ENCODE assay signal across 9 cellular contexts in genomic region chr13:44758595-44759221, GRCh38.
A peak's percentile ranks its signal among the peaks of the same experiment; 100 is the strongest.
DNase-seq lines count a peak whose midpoint lies in the region; ATAC-seq, FAIRE-seq and TF ChIP-seq lines count a peak whose summit lies in the region.
"Had no signal": no experiment of that assay in that cellular context is flagged by ENCODE, and none has a peak within 500 bp of the region (broad histone marks: within the 10 kb centered on the region; RNA-seq: fewer than 3 reads in every experiment).

No MANE protein-coding gene starts in this region.

- CTCF ChIA-PET in Caco-2 (lab: Charles Lee) (no interaction called here), IMR-90 (lab: Yijun Ruan, JAX) (no interaction called here)

- H3K56ac ChIP-seq in IMR-90 (ENCODE audit: extremely low read depth, insufficient read depth, low read length) = peak overlapping the region; percentile 71

- H3K9me3 Mint-ChIP-seq in Caco-2 (ENCODE audit: unreplicated experiment) = no peaks in the 10 kb centered on the region
- H3K9me3 Mint-ChIP-seq: natural killer cell had no signal

- peak overlapping the region; percentile 84 for H3K23ac ChIP-seq in IMR-90 (ENCODE audit: low read depth, low read length)
- no peak overlapping the region for H3K23ac ChIP-seq in neuronal stem cell (ENCODE audit: low read depth, low read length, poor library complexity)

- dilution Hi-C loops in IMR-90 (cut with HindIII; ENCODE audit: low sequenced_read_pairs, unreplicated experiment) = no loop called here

- POLR2A ChIA-PET in Caco-2 (lab: Charles Lee) (no interaction called here), IMR-90 (lab: Charles Lee; ENCODE audit: unreplicated experiment) (interaction anchor here (0.5 kb wide), 1 partner anchor 58 kb away, joined by 10 read pairs; no protein-coding TSS in a partner anchor)

- no CpG with 5 or more reads among the region's 8 CpGs for WGBS in IMR-90 (ENCODE audit: extremely low coverage in 2 of 2, insufficient read length in 1 of 2), 2 experiments
- WGBS in neuronal stem cell (ENCODE audit: extremely low coverage in 2 of 2, insufficient read length in 2 of 2, insufficient replicate concordance in 1 of 2), 2 donors = no CpG with 5 or more reads among the region's 8 CpGs

- H3K4ac ChIP-seq in IMR-90 (ENCODE audit: low read depth, low read length) = peak overlapping the region; percentile 93
- H3K4ac ChIP-seq in neuronal stem cell (ENCODE audit: low read length) = no peak overlapping the region

- ATAC-seq in IMR-90 (ENCODE audit: low read depth) (peak; percentile 98), HG02973 (IDR thresholded peaks at IDR 0.05; ENCODE audit: unreplicated experiment) (no peak), HG02571 (IDR thresholded peaks at IDR 0.05; ENCODE audit: unreplicated experiment) (no peak)

- H3K4me3 Mint-ChIP-seq in Caco-2 (ENCODE audit: unreplicated experiment) = no peak overlapping the region
- H3K4me3 Mint-ChIP-seq: natural killer cell had no signal

- peak; percentile 43; the same call in 1 of the 2 replicates for TF ChIP-seq POLR2A in IMR-90 (IDR thresholded peaks at IDR 0.05; ENCODE audit: low read depth, low read length)

- no peak overlapping the region for H2BK12ac ChIP-seq in neuronal stem cell (ENCODE audit: low read length)

- H3K4me3 ChIP-seq in Caco-2 (ENCODE audit: low read depth, low read length) (no peak overlapping the region), IMR-90 (ENCODE audit: insufficient read depth, low read depth, low read length) (no peak overlapping the region), bronchial epithelial cell (ENCODE audit: low read depth, low read length) (peak overlapping the region; percentile 6), neuronal stem cell (ENCODE audit: low read length in 2 of 2) (no peak overlapping the region)

- peak overlapping the region; percentile 63; the same call in 1 of the 2 replicates for H2AK5ac ChIP-seq in IMR-90 (ENCODE audit: low read depth, low read length)
- no peak overlapping the region for H2AK5ac ChIP-seq in neuronal stem cell (ENCODE audit: low read depth, low read length)

- H2BK15ac ChIP-seq in IMR-90 (ENCODE audit: low read depth, low read length) (peak overlapping the region; percentile 84), neuronal stem cell (ENCODE audit: low read length) (no peak overlapping the region)

- FAIRE-seq in bronchial epithelial cell (lab: Jason Lieb, UNC) = peak; percentile 95

- H3K14ac ChIP-seq in IMR-90 (replicated peaks; ENCODE audit: low read depth, low read length) = peak overlapping the region; percentile 90
- H3K14ac ChIP-seq in neuronal stem cell (ENCODE audit: low read length) = no peak overlapping the region

- no peaks in the 10 kb centered on the region for H3K36me3 Mint-ChIP-seq in Caco-2 (ENCODE audit: insufficient read depth, unreplicated experiment)
- H3K36me3 Mint-ChIP-seq: natural killer cell had no signal

- H2BK120ac ChIP-seq in IMR-90 (ENCODE audit: low read depth, low read length) (peak overlapping the region; percentile 96), neuronal stem cell (ENCODE audit: low read depth, low read length) (no peak overlapping the region)

- H2AFZ ChIP-seq in IMR-90 (replicated peaks; ENCODE audit: low read length, poor library complexity) (peak overlapping the region; percentile 72), neuronal stem cell (ENCODE audit: low read length) (peak overlapping the region; percentile 63)

- H4K20me1 ChIP-seq in IMR-90 (ENCODE audit: insufficient read depth, low read length) = no peaks in the 10 kb centered on the region

- peaks cover 47% of the 10 kb centered on the region for H3K4me1 Mint-ChIP-seq in Caco-2 (ENCODE audit: low read depth, unreplicated experiment)
- H3K4me1 Mint-ChIP-seq: natural killer cell had no signal

- H3K27me3 ChIP-seq in Caco-2 (replicated peaks; ENCODE audit: control insufficient read depth, insufficient read depth, low read length) (no peaks in the 10 kb centered on the region), IMR-90 (ENCODE audit: control insufficient read depth, insufficient read depth, low read length) (no peaks in the 10 kb centered on the region), bronchial epithelial cell (ENCODE audit: control insufficient read depth, insufficient read depth, low read length) (no peaks in the 10 kb centered on the region), neuronal stem cell (ENCODE audit: control insufficient read depth in 3 of 3, insufficient read depth in 3 of 3, low read depth in 1 of 3, low read length in 3 of 3) (no peaks in the 10 kb centered on the region)

- H3K79me1 ChIP-seq in IMR-90 (ENCODE audit: low read depth in 1 of 2, low read length in 2 of 2) (no peaks in the 10 kb centered on the region), neuronal stem cell (ENCODE audit: low read depth, low read length) (no peaks in the 10 kb centered on the region)

- H3K18ac ChIP-seq in IMR-90 (ENCODE audit: low read depth, low read length) (peak overlapping the region; percentile 90), neuronal stem cell (ENCODE audit: low read length) (no peak overlapping the region)

- H2BK5ac ChIP-seq in IMR-90 (ENCODE audit: low read depth, low read length, poor library complexity, severe bottlenecking) (peak overlapping the region; percentile 83), neuronal stem cell (ENCODE audit: low read length) (no peak overlapping the region)

- peak overlapping the region; percentile 74 for H3K27ac Mint-ChIP-seq in Caco-2 (ENCODE audit: unreplicated experiment)
- H3K27ac Mint-ChIP-seq: natural killer cell had no signal

- H2BK20ac ChIP-seq in IMR-90 (ENCODE audit: low read depth, low read length) = peak overlapping the region; percentile 97

- H4K5ac ChIP-seq in IMR-90 (ENCODE audit: low read depth, low read length) = peak overlapping the region; percentile 87; the same call in 1 of the 2 replicates

- H3K9ac ChIP-seq in IMR-90 (ENCODE audit: low read depth, low read length) (peak overlapping the region; percentile 19; the same call in 1 of the 2 replicates), neuronal stem cell (ENCODE audit: low read depth, low read length, poor library complexity) (no peak overlapping the region)

- H3K9me3 ChIP-seq in Caco-2 (no peaks in the 10 kb centered on the region), IMR-90 (ENCODE audit: control insufficient read depth, insufficient read depth, low read length) (no peaks in the 10 kb centered on the region), neuronal stem cell (replicated peaks in 1 of 2; ENCODE audit: control insufficient read depth in 2 of 2, insufficient read depth in 1 of 2, low read depth in 1 of 2, low read length in 2 of 2) (no peaks in the 10 kb centered on the region)

- H4K91ac ChIP-seq in IMR-90 (ENCODE audit: insufficient read depth, low read depth, low read length) (peak overlapping the region; percentile 86), neuronal stem cell (ENCODE audit: low read depth, low read length, poor library complexity) (no peak overlapping the region)

- no peaks in the 10 kb centered on the region for H3K36me3 ChIP-seq in Caco-2 (ENCODE audit: control insufficient read depth, insufficient read depth, low read length)
- H3K36me3 ChIP-seq in IMR-90 (ENCODE audit: control insufficient read depth, insufficient read depth, low read length) = no peaks in the 10 kb centered on the region
- no peaks in the 10 kb centered on the region for H3K36me3 ChIP-seq in bronchial epithelial cell (ENCODE audit: control insufficient read depth, insufficient read depth, low read length)
- H3K36me3 ChIP-seq in neuronal stem cell (replicated peaks in 1 of 2; ENCODE audit: control insufficient read depth in 2 of 2, insufficient read depth in 2 of 2, low read length in 2 of 2) = no peaks in the 10 kb centered on the region

- H2AK9ac ChIP-seq in IMR-90 (replicated peaks; ENCODE audit: low read depth, low read length, poor library complexity) = no peak overlapping the region

- no TSS peak for BruUV-seq in Caco-2 (replicated peaks; lab: Mats Ljungman, UMichigan)
- BruUV-seq in IMR-90 (replicated peaks; lab: Mats Ljungman, UMichigan) = no TSS peak

- H3K4me2 ChIP-seq in IMR-90 (ENCODE audit: low read depth, low read length) = peak overlapping the region; percentile 54
- H3K4me2 ChIP-seq in neuronal stem cell (ENCODE audit: insufficient read depth, low read length, poor library complexity, severe bottlenecking) = no peak overlapping the region

- DNase-seq in Caco-2 = no peak
- peak; percentile 98 for DNase-seq in IMR-90
- peak; percentile 99 for DNase-seq in bronchial epithelial cell (ENCODE audit: low read depth)
- DNase-seq in neuronal stem cell (ENCODE audit: low spot score) = no peak
- DNase-seq in GM20000 (ENCODE audit: low spot score) = no peak
- DNase-seq in activated CD4-positive, CD25-positive, alpha-beta regulatory T cell (lab: John Stamatoyannopoulos, UW) = no peak
- DNase-seq: natural killer cell had no signal

- in situ Hi-C loops in IMR-90 (cut with MboI; ENCODE audit: low sequenced_read_pairs) = no loop called here

- intact Hi-C loops in Caco-2 (cut with micrococcal nuclease; ENCODE audit: unreplicated experiment) (no loop called here), IMR-90 (cut with micrococcal nuclease) (loop anchor here (2.0 kb wide), 1 partner anchor 62 kb away; no protein-coding TSS in a partner anchor)

- H3K27me3 Mint-ChIP-seq in Caco-2 (ENCODE audit: insufficient read depth, unreplicated experiment) = no peaks in the 10 kb centered on the region

- no peak for TF ChIP-seq CTCF in Caco-2 (IDR thresholded peaks at IDR 0.05; ENCODE audit: insufficient read depth in 1 of 2, low read depth in 1 of 2, low read length in 1 of 2, severe bottlenecking in 1 of 2, unreplicated experiment in 1 of 2)
- TF ChIP-seq CTCF in IMR-90 (conservative IDR thresholded peaks at IDR 0.05; ENCODE audit: low read depth, low read length) = no peak
- no peak for TF ChIP-seq CTCF in bronchial epithelial cell (IDR thresholded peaks at IDR 0.05; ENCODE audit: insufficient read depth, low read length, severe bottlenecking)
- no peak for TF ChIP-seq CTCF in GM20000 (IDR thresholded peaks at IDR 0.05; ENCODE audit: extremely low read depth, missing control alignments)

- peaks cover 14% of the 10 kb centered on the region for H3K9me1 ChIP-seq in IMR-90 (ENCODE audit: insufficient read depth, low read length)

- peak; percentile 33 for TF ChIP-seq RAD21 in IMR-90 (IDR thresholded peaks at IDR 0.05; ENCODE audit: low read length)

- H4K8ac ChIP-seq in IMR-90 (ENCODE audit: low read depth in 2 of 2, low read length in 2 of 2) (peak overlapping the region; percentile 38 to 76), neuronal stem cell (ENCODE audit: low read depth, low read length) (no peak overlapping the region)

- H3K27ac ChIP-seq in IMR-90 (ENCODE audit: insufficient read depth, low read length) (peak overlapping the region; percentile 78), neuronal stem cell (replicated peaks; ENCODE audit: low read length) (no peak overlapping the region)

- H3K4me1 ChIP-seq in Caco-2 (peaks cover 63% of the 10 kb centered on the region), IMR-90 (ENCODE audit: control insufficient read depth, insufficient read depth, low read length) (peaks cover 12% of the 10 kb centered on the region), neuronal stem cell (ENCODE audit: control insufficient read depth in 2 of 2, insufficient read depth in 1 of 2, low read depth in 1 of 2, low read length in 2 of 2) (peaks cover 12% of the 10 kb centered on the region in 2 donors)

TF ChIP-seq in IMR-90, 13 proteins besides CTCF, POLR2A, EP300 and RAD21 (continues in another document):
- TF ChIP-seq CEBPB (IDR thresholded peaks at IDR 0.05; ENCODE audit: low read depth, low read length) (no peak), NFE2L2 (IDR thresholded peaks at IDR 0.05; ENCODE audit: low read depth, low read length) (peak; percentile 55; the same call in 1 of the 2 replicates)

Comparison
In these comparisons a context has a peak if more than half of its experiments do, and no peak if none do; other contexts are left out.
1. DNase-seq: peak in IMR-90 (single experiment) and bronchial epithelial cell (single experiment); none in Caco-2 (0 of 2), neuronal stem cell (single experiment), GM20000 (single experiment) and activated CD4-positive, CD25-positive, alpha-beta regulatory T cell (0 of 4).